In the genomic region with DNA sequence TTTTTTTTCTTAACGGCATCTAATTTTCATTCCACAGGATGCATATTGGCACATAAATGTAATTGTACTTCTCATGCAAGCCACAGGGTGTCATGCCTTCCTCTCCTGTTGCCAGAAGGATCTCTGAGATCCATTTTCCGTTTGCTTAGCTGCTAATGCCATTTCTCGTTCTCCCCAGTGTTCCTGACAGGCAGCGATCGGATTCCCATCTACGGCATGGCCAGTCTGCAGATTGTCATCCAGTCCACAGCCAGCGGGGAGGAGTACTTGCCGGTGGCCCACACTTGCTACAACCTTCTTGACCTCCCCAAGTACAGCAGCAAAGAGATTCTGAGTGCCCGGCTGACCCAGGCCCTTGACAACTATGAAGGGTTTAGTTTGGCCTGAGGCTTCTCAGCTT, we compare ENCODE assay signal across 8 cellular contexts. TPM values are rescaled to one million over a fixed set of nuclear protein-coding genes. Genes with fewer than 3 reads are reported as not detected.
DNase-seq lines count a peak whose midpoint lies in the region; TF ChIP-seq lines count a peak whose summit lies in the region.

No MANE protein-coding gene starts in this region.

- peaks cover under 1% of the 10 kb centered on the region for H3K9me3 Mint-ChIP-seq in mesothelial cell of epicardium
- H3K9me3 Mint-ChIP-seq in activated T-cell treated with anti-CD3 and anti-CD28 coated beads, Interleukin-2, amount 50 U/mL, for 24 hours = no peaks in the 10 kb centered on the region
- H3K9me3 Mint-ChIP-seq in CD4-positive, alpha-beta memory T cell = peaks cover 0 to 1% (median 0%) of the 10 kb centered on the region in 8 donors

- H3K27ac Mint-ChIP-seq in mesothelial cell of epicardium = no peak overlapping the region
- H3K27ac Mint-ChIP-seq in activated T-cell treated with anti-CD3 and anti-CD28 coated beads, Interleukin-2, amount 50 U/mL, for 24 hours = no peak overlapping the region
- peak overlapping the region in 3 of 7 donors; percentile 3 to 61 (median 22) for H3K27ac Mint-ChIP-seq in CD4-positive, alpha-beta memory T cell

- no peak overlapping the region for H3K4me3 Mint-ChIP-seq in mesothelial cell of epicardium
- H3K4me3 Mint-ChIP-seq in activated T-cell treated with anti-CD3 and anti-CD28 coated beads, Interleukin-2, amount 50 U/mL, for 24 hours = no peak overlapping the region
- no peak overlapping the region for H3K4me3 Mint-ChIP-seq in CD4-positive, alpha-beta memory T cell

- CTCF ChIA-PET in CD4-positive, alpha-beta memory T cell (lab: Charles Lee; ENCODE audit: partially characterized antibody) = interaction anchor here (0.9 to 1.3 kb wide), 2 partner anchors 9 to 167 kb away, joined by 3 to 4 read pairs; partner anchors contain the start of gene NAP1L5

- H3K27me3 ChIP-seq in CD4-positive, alpha-beta memory T cell (ENCODE audit: insufficient read depth, low read length) = no peaks in the 10 kb centered on the region

- peak; percentile 54 for TF ChIP-seq CTCF in mesothelial cell of epicardium (IDR thresholded peaks at IDR 0.05; ENCODE audit: unreplicated experiment)

- H3K27ac ChIP-seq in CD4-positive, alpha-beta memory T cell (ENCODE audit: low read depth, low read length) = no peak overlapping the region

- H3K4me3 ChIP-seq in CD4-positive, alpha-beta memory T cell (ENCODE audit: low read length in 2 of 2) = no peak overlapping the region

- DNase-seq in DMS53 treated with DMSO at 0.1 percent for 48 hours (lab: John Stamatoyannopoulos, UW; ENCODE audit: unreplicated experiment) (peak; percentile 1), NCI-H2227 (lab: John Stamatoyannopoulos, UW; ENCODE audit: unreplicated experiment) (peak; percentile 56), dedifferentiated amniotic fluid mesenchymal stem cell (ENCODE audit: extremely low spot score) (peak; percentile 72), mesothelial cell of epicardium (ENCODE audit: low spot score in 2 of 2, unreplicated experiment in 2 of 2) (no peak), NCI-H524 treated with DMSO at 0.1 percent for 48 hours (lab: John Stamatoyannopoulos, UW) (no peak)
- no peak for DNase-seq in activated T-cell treated with anti-CD3 and anti-CD28 coated beads, Interleukin-2, amount 50 U/mL, for 1 hour
- no peak for DNase-seq in activated T-cell treated with anti-CD3 and anti-CD28 coated beads, Interleukin-2, amount 50 U/mL, for 24 hours
- DNase-seq in CD4-positive, alpha-beta memory T cell = no peak

- POLR2A ChIA-PET in CD4-positive, alpha-beta memory T cell (lab: Charles Lee; ENCODE audit: partially characterized antibody) = no interaction called here

- H3K4me1 ChIP-seq in CD4-positive, alpha-beta memory T cell (ENCODE audit: insufficient read depth, low read length) = no peaks in the 10 kb centered on the region

- peaks cover 9% of the 10 kb centered on the region for H3K36me3 Mint-ChIP-seq in mesothelial cell of epicardium
- H3K36me3 Mint-ChIP-seq in activated T-cell treated with anti-CD3 and anti-CD28 coated beads, Interleukin-2, amount 50 U/mL, for 24 hours (ENCODE audit: low read depth) = peaks cover 74% of the 10 kb centered on the region
- peaks cover 78 to 79% of the 10 kb centered on the region in 2 donors for H3K36me3 Mint-ChIP-seq in CD4-positive, alpha-beta memory T cell

- H3K4me1 Mint-ChIP-seq in mesothelial cell of epicardium = peaks cover 9% of the 10 kb centered on the region
- peaks cover 14% of the 10 kb centered on the region for H3K4me1 Mint-ChIP-seq in activated T-cell treated with anti-CD3 and anti-CD28 coated beads, Interleukin-2, amount 50 U/mL, for 24 hours (ENCODE audit: low read depth)
- H3K4me1 Mint-ChIP-seq in CD4-positive, alpha-beta memory T cell = peaks cover 0 to 5% (median 0%) of the 10 kb centered on the region in 4 donors

- H3K9me3 ChIP-seq in CD4-positive, alpha-beta memory T cell (ENCODE audit: control insufficient read depth in 1 of 2, low read length in 2 of 2) = no peaks in the 10 kb centered on the region

- H3K27me3 Mint-ChIP-seq in mesothelial cell of epicardium (ENCODE audit: low read depth) = no peaks in the 10 kb centered on the region
- H3K27me3 Mint-ChIP-seq in activated T-cell treated with anti-CD3 and anti-CD28 coated beads, Interleukin-2, amount 50 U/mL, for 24 hours = no peaks in the 10 kb centered on the region
- no peaks in the 10 kb centered on the region for H3K27me3 Mint-ChIP-seq in CD4-positive, alpha-beta memory T cell

- intact Hi-C loops in CD4-positive, alpha-beta memory T cell (cut with micrococcal nuclease) = no loop called here

- peaks cover 34% of the 10 kb centered on the region for H3K36me3 ChIP-seq in CD4-positive, alpha-beta memory T cell (ENCODE audit: insufficient read depth, low read length)

RNA-seq across cellular contexts. Expression of gene NAP1L5, which starts 8.9 kb away (rescaled TPM):
- total RNA-seq in mesothelial cell of epicardium = 4.4 to 4.9 TPM (median 4.7 TPM) in 3 replicates
- 1 to 10 TPM; 1.2 to 1.6 TPM for total RNA-seq in CD4-positive, alpha-beta memory T cell
- 1 to 10 TPM; 3.4 to 3.9 TPM for polyA plus RNA-seq in CD4-positive, alpha-beta memory T cell

Comparison
In these comparisons a context has a peak if more than half of its experiments do, and no peak if none do; other contexts are left out.
1. DNase-seq: peak in DMS53 treated with DMSO at 0.1 percent for 48 hours (single experiment), NCI-H2227 (single experiment) and dedifferentiated amniotic fluid mesenchymal stem cell (single experiment); none in mesothelial cell of epicardium (0 of 2), activated T-cell treated with anti-CD3 and anti-CD28 coated beads, Interleukin-2, amount 50 U/mL, for 1 hour (single experiment), activated T-cell treated with anti-CD3 and anti-CD28 coated beads, Interleukin-2, amount 50 U/mL, for 24 hours (single experiment), NCI-H524 treated with DMSO at 0.1 percent for 48 hours (single experiment) and CD4-positive, alpha-beta memory T cell (0 of 5).